In the genomic region with DNA sequence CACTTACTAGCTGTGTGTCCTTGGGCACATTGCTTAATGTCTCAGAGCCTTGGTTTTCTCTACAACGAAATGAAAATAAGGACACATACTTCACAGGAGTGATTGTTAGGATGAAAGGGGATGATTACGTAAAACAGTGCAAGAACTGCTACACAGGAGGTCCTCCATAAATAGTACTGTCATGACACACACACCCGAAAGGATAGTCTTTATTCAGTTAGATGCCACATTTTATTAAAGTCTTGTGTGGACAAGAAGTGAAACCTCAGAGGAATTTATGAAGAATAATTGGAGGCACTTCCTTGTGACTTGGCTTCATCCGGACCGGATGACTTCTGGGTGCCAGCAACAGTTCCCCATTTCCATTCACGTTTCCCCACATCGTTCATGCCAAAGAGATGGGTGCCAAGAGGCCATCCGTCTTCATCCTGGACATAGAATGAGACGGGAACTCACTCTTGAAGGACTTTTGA, we compare ENCODE assay signal across 15 cellular contexts.
A peak's percentile ranks its signal among the peaks of the same experiment; 100 is the strongest.
DNase-seq lines count a peak whose midpoint lies in the region; ATAC-seq and TF ChIP-seq lines count a peak whose summit lies in the region.
"Had no signal": no experiment of that assay in that cellular context is flagged by ENCODE, and none has a peak within 500 bp of the region (broad histone marks: within the 10 kb centered on the region; RNA-seq: fewer than 3 reads in every experiment).

No MANE protein-coding gene starts in this region.

- DNase-seq in AG04449 (ENCODE audit: low read depth, low spot score) (peak; percentile 44), HL-60 (ENCODE audit: low read depth in 1 of 2, low spot score in 1 of 2) (peak in 1 of 2 experiments; percentile 42), SW480 (ENCODE audit: low spot score) (peak; percentile 43), globus pallidus (ENCODE audit: low spot score) (peak; percentile 14), midbrain (lab: John Stamatoyannopoulos, UW) (no peak), activated gamma-delta T cell treated with Interleukin-2 at 50 U/mL for 16 hours (no peak)
- DNase-seq: activated CD4-positive, alpha-beta memory T cell treated with anti-CD3 and anti-CD28 coated beads, Interleukin-2, amount 10 ng/mL, durations not matched to agents 7 days and 5 days; activated effector memory CD4-positive, alpha-beta T cell treated with Interleukin-2 at 50 U/mL for 16 hours; gastrocnemius medialis; NCI-H1694; NCI-H748 treated with DMSO at 0.1 percent for 48 hours had no signal

- CTCF ChIA-PET in AG04449 (lab: Yijun Ruan, JAX), result interaction anchor here (1.3 to 4.3 kb wide), 2 partner anchors 27 to 41 kb away, joined by 4 to 24 read pairs; no protein-coding TSS in a partner anchor

- ATAC-seq in GM21390 (IDR thresholded peaks at IDR 0.05; ENCODE audit: unreplicated experiment) (no peak), HG03457 (IDR thresholded peaks at IDR 0.05; ENCODE audit: unreplicated experiment) (no peak)
- ATAC-seq: gastrocnemius medialis, left lobe of liver had no signal

- H3K27me3 ChIP-seq in HL-60 (ENCODE audit: insufficient read depth, poor library complexity, severe bottlenecking), result no peaks in the 10 kb centered on the region
- H3K27me3 ChIP-seq: gastrocnemius medialis had no signal

- TF ChIP-seq CTCF in AG04449 (IDR thresholded peaks at IDR 0.05; ENCODE audit: insufficient read depth, low read length, missing control alignments), result no peak
- TF ChIP-seq CTCF in HL-60 (IDR thresholded peaks at IDR 0.05; ENCODE audit: insufficient read depth, low read length), result no peak

- H3K4me3 ChIP-seq in AG04449 (ENCODE audit: low read depth, low read length) (no peak overlapping the region), HL-60 (replicated peaks; ENCODE audit: insufficient read depth, low read length) (no peak overlapping the region)
- H3K4me3 ChIP-seq: gastrocnemius medialis had no signal

- H3K27ac ChIP-seq in HL-60 (replicated peaks), result peak overlapping the region; percentile 40
- H3K27ac ChIP-seq: C4-2B, gastrocnemius medialis had no signal

- POLR2A ChIA-PET in AG04449 (lab: Yijun Ruan, JAX), result interaction anchor here (0.6 kb wide), 1 partner anchor 262 kb away, joined by 3 read pairs; no protein-coding TSS in a partner anchor

Comparison
In these comparisons a context has a peak if more than half of its experiments do, and no peak if none do; other contexts are left out.
1. DNase-seq: peak in AG04449 (single experiment), SW480 (single experiment) and globus pallidus (single experiment); none in midbrain (single experiment) and activated gamma-delta T cell treated with Interleukin-2 at 50 U/mL for 16 hours (single experiment).